Comparison of ENCODE assay signal across 8 cellular contexts in genomic region chr17:79074650-79075432, GRCh38. TPM values are rescaled to one million over a fixed set of nuclear protein-coding genes. Genes with fewer than 3 reads are reported as not detected.
DNase-seq lines count a peak whose midpoint lies in the region; ATAC-seq and TF ChIP-seq lines count a peak whose summit lies in the region.

ENGASE (plus strand) TSS chr17:79074824; CDS start chr17:79074945, 121 bp downstream.

- peak within 1 kb of the TSS; percentile 83 for H3K27ac Mint-ChIP-seq in activated naive CD8-positive, alpha-beta T cell treated with anti-CD3 and anti-CD28 coated beads, Interleukin-2, amount 50 U/mL, for 24 hours

- peak within 1 kb of the TSS; percentile 46 for H3K9ac ChIP-seq in parathyroid adenoma

- TF ChIP-seq POLR2A in GM10847 (IDR thresholded peaks at IDR 0.05; ENCODE audit: extremely low read depth, insufficient read length) (peak; percentile 65), thyroid gland (IDR thresholded peaks at IDR 0.05) (peak in 1 of 2 donors; percentile 85)

- peak; percentile 76 for DNase-seq in NCI-H1417 treated with DMSO at 0.1 percent for 48 hours (lab: John Stamatoyannopoulos, UW)
- DNase-seq in T follicular helper cell (ENCODE audit: low read depth): peak; percentile 85
- DNase-seq in activated naive CD8-positive, alpha-beta T cell treated with anti-CD3 and anti-CD28 coated beads, Interleukin-2, amount 50 U/mL, for 24 hours: peak; percentile 93
- DNase-seq in cardiac septum (ENCODE audit: low spot score): peak; percentile 97
- DNase-seq in thyroid gland: peak; percentile 95 to 96

- H3K9me3 ChIP-seq in parathyroid adenoma (ENCODE audit: control insufficient read depth, low read length) (no peaks in the 10 kb centered on the region), thyroid gland (no peaks in the 10 kb centered on the region)

- H3K9me3 Mint-ChIP-seq in activated naive CD8-positive, alpha-beta T cell treated with anti-CD3 and anti-CD28 coated beads, Interleukin-2, amount 50 U/mL, for 24 hours: no peaks in the 10 kb centered on the region

- H3K36me3 Mint-ChIP-seq in activated naive CD8-positive, alpha-beta T cell treated with anti-CD3 and anti-CD28 coated beads, Interleukin-2, amount 50 U/mL, for 24 hours (ENCODE audit: low read depth): peaks cover 2% of the 10 kb centered on the region

- peak within 1 kb of the TSS; percentile 93 for H2AFZ ChIP-seq in parathyroid adenoma

- peaks cover 17% of the 10 kb centered on the region for H3K4me1 Mint-ChIP-seq in activated naive CD8-positive, alpha-beta T cell treated with anti-CD3 and anti-CD28 coated beads, Interleukin-2, amount 50 U/mL, for 24 hours

- peak within 1 kb of the TSS; percentile 79 for H3K27ac ChIP-seq in parathyroid adenoma
- H3K27ac ChIP-seq in thyroid gland: peak within 1 kb of the TSS; percentile 51 to 81 (median 69)

- H3K4me2 ChIP-seq in parathyroid adenoma (ENCODE audit: low read length): peak within 1 kb of the TSS; percentile 93

- peak within 1 kb of the TSS; percentile 87 for H3K4me3 Mint-ChIP-seq in activated naive CD8-positive, alpha-beta T cell treated with anti-CD3 and anti-CD28 coated beads, Interleukin-2, amount 50 U/mL, for 24 hours

- intact Hi-C loops in cardiac septum (cut with DNase I) (no loop called here), thyroid gland (cut with DNase I) (no loop called here)

- TF ChIP-seq CTCF in parathyroid adenoma (IDR thresholded peaks at IDR 0.05) (no peak), thyroid gland (IDR thresholded peaks at IDR 0.05) (no peak)

- H3K36me3 ChIP-seq in parathyroid adenoma (ENCODE audit: control insufficient read depth, insufficient read depth, low read length): no peaks in the 10 kb centered on the region
- peaks cover 6 to 10% of the 10 kb centered on the region in 2 donors for H3K36me3 ChIP-seq in thyroid gland

- WGBS in thyroid gland, 2 donors: 2 to 5% methylated on average over 16 to 25 of the region's 104 CpGs

- H3K4me1 ChIP-seq in parathyroid adenoma: peaks cover 4% of the 10 kb centered on the region
- H3K4me1 ChIP-seq in thyroid gland: peaks cover 5 to 6% of the 10 kb centered on the region in 2 donors

- no peaks in the 10 kb centered on the region for H3K79me2 ChIP-seq in parathyroid adenoma

- no peaks in the 10 kb centered on the region for H3K27me3 Mint-ChIP-seq in activated naive CD8-positive, alpha-beta T cell treated with anti-CD3 and anti-CD28 coated beads, Interleukin-2, amount 50 U/mL, for 24 hours

- H3K27me3 ChIP-seq in parathyroid adenoma (ENCODE audit: control insufficient read depth, insufficient read depth, low read length): no peaks in the 10 kb centered on the region
- H3K27me3 ChIP-seq in thyroid gland: no peaks in the 10 kb centered on the region

- peak; percentile 94 for ATAC-seq in HG02759 (IDR thresholded peaks at IDR 0.05; ENCODE audit: unreplicated experiment)
- ATAC-seq in activated naive CD8-positive, alpha-beta T cell treated with anti-CD3 and anti-CD28 coated beads, Interleukin-2, amount 50 U/mL, for 24 hours: peak; percentile 98

- H3K4me3 ChIP-seq in parathyroid adenoma (ENCODE audit: low read depth, low read length) (peak within 1 kb of the TSS; percentile 74), thyroid gland (replicated peaks in 1 of 3) (peak within 1 kb of the TSS; percentile 54 to 93 (median 68))

RNA-seq across cellular contexts. Expression of gene ENGASE, which starts in this region (rescaled TPM):
- total RNA-seq in cardiac septum (39.4 TPM), thyroid gland (10 to 100 TPM; 23.9 to 37.1 (median 31.2) TPM)

Comparison
In these comparisons a context has a peak if more than half of its experiments do, and no peak if none do; other contexts are left out.
1. Peak in every context shown above with its lines: DNase-seq, ATAC-seq, H3K4me3 ChIP-seq and H3K27ac ChIP-seq.